In genomic region chr1:165827199-165828102, GRCh38 we compare ENCODE assay signal across 8 cellular contexts. TPM values are rescaled to one million over a fixed set of nuclear protein-coding genes. Genes with fewer than 3 reads are reported as not detected.
DNase-seq lines count a peak whose midpoint lies in the region; ATAC-seq and TF ChIP-seq lines count a peak whose summit lies in the region.

Gene UCK2 (plus strand): TSS chr1:165827614. CDS start chr1:165827834, 220 bp downstream.

- H3K27me3 ChIP-seq in IMR-90 (ENCODE audit: control insufficient read depth, insufficient read depth, low read length) (no peaks in the 10 kb centered on the region), neural progenitor cell (no peaks in the 10 kb centered on the region), subcutaneous abdominal adipose tissue (ENCODE audit: control insufficient read depth in 5 of 5, insufficient read depth in 4 of 5, low read length in 5 of 5) (no peaks in the 10 kb centered on the region)

- BruUV-seq in IMR-90 (replicated peaks; lab: Mats Ljungman, UMichigan) = no TSS peak

- H3K36me3 Mint-ChIP-seq in neural progenitor cell = peaks cover 11% of the 10 kb centered on the region

- ATAC-seq in GM21529 (IDR thresholded peaks at IDR 0.05; ENCODE audit: unreplicated experiment) = peak; percentile 60
- peak; percentile 88 for ATAC-seq in IMR-90 (ENCODE audit: low read depth)

- H2AFZ ChIP-seq in IMR-90 (replicated peaks; ENCODE audit: low read length, poor library complexity) (peak within 1 kb of the TSS; percentile 93), neural progenitor cell (replicated peaks) (peak within 1 kb of the TSS; percentile 84)

- H3K4me2 ChIP-seq in IMR-90 (ENCODE audit: low read depth, low read length) = peak within 1 kb of the TSS; percentile 88
- peak within 1 kb of the TSS; percentile 88 for H3K4me2 ChIP-seq in neural progenitor cell

- H4K5ac ChIP-seq in IMR-90 (ENCODE audit: low read depth, low read length) = peak within 1 kb of the TSS; percentile 6; the same call in 1 of the 2 replicates

- peak; percentile 29 for TF ChIP-seq CTCF in IMR-90 (conservative IDR thresholded peaks at IDR 0.05; ENCODE audit: low read depth, low read length)
- peak; percentile 2 for TF ChIP-seq CTCF in fibroblast of villous mesenchyme (IDR thresholded peaks at IDR 0.05; ENCODE audit: insufficient read depth, low read depth, low read length)
- peak; percentile 14 for TF ChIP-seq CTCF in neural progenitor cell (IDR thresholded peaks at IDR 0.05)

- peak within 1 kb of the TSS; percentile 69 for H3K56ac ChIP-seq in IMR-90 (ENCODE audit: extremely low read depth, insufficient read depth, low read length)

- no peaks in the 10 kb centered on the region for H3K9me1 ChIP-seq in IMR-90 (ENCODE audit: insufficient read depth, low read length)

- peak within 1 kb of the TSS; percentile 76 to 78 for H4K8ac ChIP-seq in IMR-90 (ENCODE audit: low read depth in 2 of 2, low read length in 2 of 2)

- peaks cover 3 to 15% of the 10 kb centered on the region in 2 experiments; a peak in 3 of 4 replicates for H3K79me1 ChIP-seq in IMR-90 (ENCODE audit: low read depth in 1 of 2, low read length in 2 of 2)

- H2BK15ac ChIP-seq in IMR-90 (ENCODE audit: low read depth, low read length) = 0 out of 3 replicates have a peak within 1 kb of the TSS, but pooled peaks have one; percentile 78

- dilution Hi-C loops in IMR-90 (cut with HindIII; ENCODE audit: low sequenced_read_pairs, unreplicated experiment) = no loop called here

- peaks cover 45% of the 10 kb centered on the region for H3K79me2 ChIP-seq in neural progenitor cell (ENCODE audit: low read depth)

- H2BK120ac ChIP-seq in IMR-90 (ENCODE audit: low read depth, low read length) = peak within 1 kb of the TSS; percentile 58

- H3K4me1 Mint-ChIP-seq in neural progenitor cell = peaks cover 28% of the 10 kb centered on the region

- peak within 1 kb of the TSS; percentile 94 for H3K27ac Mint-ChIP-seq in neural progenitor cell

- intact Hi-C loops in IMR-90 (cut with micrococcal nuclease) = loop anchor here (1.0 to 10.0 kb wide), 4 partner anchors 87 to 225 kb away; partner anchors contain the start of gene MGST3

- H3K9me3 ChIP-seq in IMR-90 (ENCODE audit: control insufficient read depth, insufficient read depth, low read length) (no peaks in the 10 kb centered on the region), neural progenitor cell (ENCODE audit: low read depth) (no peaks in the 10 kb centered on the region), subcutaneous abdominal adipose tissue (ENCODE audit: control insufficient read depth in 5 of 5, low read length in 5 of 5) (no peaks in the 10 kb centered on the region)

- H3K27ac ChIP-seq in IMR-90 (ENCODE audit: insufficient read depth, low read length) = peak within 1 kb of the TSS; percentile 85
- H3K27ac ChIP-seq in neural progenitor cell = peak within 1 kb of the TSS; percentile 86
- H3K27ac ChIP-seq in subcutaneous abdominal adipose tissue (ENCODE audit: low read depth, low read length) = peak within 1 kb of the TSS; percentile 81

- H3K14ac ChIP-seq in IMR-90 (replicated peaks; ENCODE audit: low read depth, low read length) = peak within 1 kb of the TSS; percentile 89; the same call in 1 of the 2 replicates

- H3K18ac ChIP-seq in IMR-90 (ENCODE audit: low read depth, low read length) = peak within 1 kb of the TSS; percentile 11; the same call in 1 of the 2 replicates

- H3K4me3 Mint-ChIP-seq in neural progenitor cell = peak within 1 kb of the TSS; percentile 98

- in situ Hi-C loops in IMR-90 (cut with MboI; ENCODE audit: low sequenced_read_pairs) = no loop called here

- H3K27me3 Mint-ChIP-seq in neural progenitor cell (ENCODE audit: insufficient read depth, low read depth) = peaks cover 5% of the 10 kb centered on the region

- no peak for TF ChIP-seq RAD21 in IMR-90 (IDR thresholded peaks at IDR 0.05; ENCODE audit: low read length)

- H3K36me3 ChIP-seq in IMR-90 (ENCODE audit: control insufficient read depth, insufficient read depth, low read length) = no peaks in the 10 kb centered on the region
- H3K36me3 ChIP-seq in neural progenitor cell = no peaks in the 10 kb centered on the region
- H3K36me3 ChIP-seq in subcutaneous abdominal adipose tissue (ENCODE audit: control insufficient read depth in 5 of 5, insufficient read depth in 5 of 5, low read length in 5 of 5) = no peaks in the 10 kb centered on the region

- CTCF ChIA-PET in IMR-90 (lab: Yijun Ruan, JAX) = interaction anchor here (0.9 kb wide), 1 partner anchor 46 kb away, joined by 3 read pairs; no protein-coding TSS in a partner anchor

- peak; percentile 92 for DNase-seq in Daoy (ENCODE audit: low read depth)
- peak; percentile 76 for DNase-seq in IMR-90
- DNase-seq in RKO (ENCODE audit: low spot score) = peak; percentile 83
- peak; percentile 36 for DNase-seq in activated effector memory CD4-positive, alpha-beta T cell treated with Interleukin-2 at 50 U/mL for 16 hours
- peak; percentile 72 for DNase-seq in fibroblast of villous mesenchyme (ENCODE audit: low read depth)
- peak; percentile 93 for DNase-seq in neural progenitor cell (ENCODE audit: low spot score)

- peak within 1 kb of the TSS; percentile 95 for H2AK9ac ChIP-seq in IMR-90 (replicated peaks; ENCODE audit: low read depth, low read length, poor library complexity)

- peak within 1 kb of the TSS; percentile 88 for H3K4ac ChIP-seq in IMR-90 (ENCODE audit: low read depth, low read length)

- H3K9ac ChIP-seq in IMR-90 (ENCODE audit: low read depth, low read length) (peak within 1 kb of the TSS; percentile 84), neural progenitor cell (peak within 1 kb of the TSS; percentile 65), subcutaneous abdominal adipose tissue (ENCODE audit: low read length in 5 of 5) (peak within 1 kb of the TSS; percentile 60 to 82 (median 74))

- H3F3A ChIP-seq in neural progenitor cell (ENCODE audit: low read depth) = peaks cover 27% of the 10 kb centered on the region

- peak within 1 kb of the TSS; percentile 66 for H2BK5ac ChIP-seq in IMR-90 (ENCODE audit: low read depth, low read length, poor library complexity, severe bottlenecking)

- no peaks in the 10 kb centered on the region for H3K9me3 Mint-ChIP-seq in neural progenitor cell

- no peaks in the 10 kb centered on the region for H3K4me1 ChIP-seq in IMR-90 (ENCODE audit: control insufficient read depth, insufficient read depth, low read length)
- peaks cover 9% of the 10 kb centered on the region for H3K4me1 ChIP-seq in neural progenitor cell
- H3K4me1 ChIP-seq in subcutaneous abdominal adipose tissue (ENCODE audit: control insufficient read depth in 5 of 5, insufficient read depth in 5 of 5, low read length in 5 of 5) = peaks cover 2 to 24% (median 17%) of the 10 kb centered on the region in 5 donors

- peak within 1 kb of the TSS; percentile 97 for H3K23ac ChIP-seq in IMR-90 (ENCODE audit: low read depth, low read length)

- peak within 1 kb of the TSS; percentile 91 for H4K91ac ChIP-seq in IMR-90 (ENCODE audit: insufficient read depth, low read depth, low read length)

- WGBS in IMR-90 (ENCODE audit: extremely low coverage in 2 of 2, insufficient read length in 1 of 2), 2 experiments = 1% methylated on average over 40 of the region's 95 CpGs; no CpG with 5 or more reads in 1 of the 2 experiments

- H3K4me3 ChIP-seq in IMR-90 (ENCODE audit: insufficient read depth, low read depth, low read length) (peak within 1 kb of the TSS; percentile 93), fibroblast of villous mesenchyme (ENCODE audit: low read depth, low read length) (peak within 1 kb of the TSS; percentile 70), neural progenitor cell (peak within 1 kb of the TSS; percentile 89), subcutaneous abdominal adipose tissue (ENCODE audit: low read depth in 1 of 5, low read length in 5 of 5) (peak within 1 kb of the TSS; percentile 84 to 94 (median 90))

- H4K20me1 ChIP-seq in IMR-90 (ENCODE audit: insufficient read depth, low read length) (peaks cover 20% of the 10 kb centered on the region), neural progenitor cell (ENCODE audit: low read depth) (peaks cover 18% of the 10 kb centered on the region)

- peak; percentile 91 for TF ChIP-seq POLR2A in IMR-90 (IDR thresholded peaks at IDR 0.05; ENCODE audit: low read depth, low read length)

- no peak within 1 kb of the TSS; the same call in 1 of the 2 replicates for H2BK20ac ChIP-seq in IMR-90 (ENCODE audit: low read depth, low read length)

- H2AK5ac ChIP-seq in IMR-90 (ENCODE audit: low read depth, low read length) = peak within 1 kb of the TSS; percentile 72; the same call in 1 of the 2 replicates

- POLR2A ChIA-PET in IMR-90 (lab: Charles Lee; ENCODE audit: unreplicated experiment) = no interaction called here

TF ChIP-seq in IMR-90, 13 proteins besides CTCF, POLR2A, EP300 and RAD21 (continues in another document):
- TF ChIP-seq RFX5 (IDR thresholded peaks at IDR 0.05; ENCODE audit: low read depth, low read length) (no peak), BHLHE40 (IDR thresholded peaks at IDR 0.05; ENCODE audit: low read depth, low read length) (no peak), MAFK (IDR thresholded peaks at IDR 0.05; ENCODE audit: low read depth, low read length) (no peak), FOS (IDR thresholded peaks at IDR 0.05; ENCODE audit: low read depth, low read length) (no peak), MXI1 (IDR thresholded peaks at IDR 0.05; ENCODE audit: borderline replicate concordance, low read depth, low read length) (peak; percentile 84), CEBPB (IDR thresholded peaks at IDR 0.05; ENCODE audit: low read depth, low read length) (no peak), NFE2L2 (IDR thresholded peaks at IDR 0.05; ENCODE audit: low read depth, low read length) (no peak), CHD1 (IDR thresholded peaks at IDR 0.05; ENCODE audit: low read depth, low read length) (no peak), SMC3 (IDR thresholded peaks at IDR 0.05; ENCODE audit: low read depth, low read length) (peak; percentile 2; the same call in 1 of the 2 replicates), MAZ (IDR thresholded peaks at IDR 0.05; ENCODE audit: borderline replicate concordance, low read depth, low read length) (peak; percentile 24; the same call in 1 of the 2 replicates)

RNA-seq across cellular contexts. Expression of gene UCK2, which starts in this region (rescaled TPM):
- 95.0 and 108 TPM in 2 replicates for total RNA-seq in Daoy (2014; rRNA removed; shearing (Covaris generic))
- total RNA-seq in IMR-90 (2012; rRNA removed) = 74.2 and 87.8 TPM in 2 replicates
- 76.4 and 83.0 TPM in 2 replicates for polyA plus RNA-seq in IMR-90 (2012; rRNA removed)
- 62.3 and 63.1 TPM in 2 replicates for polyA plus RNA-seq in IMR-90 (2012; cell fraction: cytosol; rRNA removed)
- 38.7 and 53.5 TPM in 2 replicates for polyA plus RNA-seq in IMR-90 (2012; cell fraction: nucleus; rRNA removed; ENCODE audit: low replicate concordance)
- total RNA-seq in fibroblast of villous mesenchyme = 97.6 and 122 TPM in 2 replicates
- 43.8 and 67.6 TPM in 2 replicates for total RNA-seq in neural progenitor cell (ENCODE audit: low replicate concordance)

Comparison
In these comparisons a context has a peak if more than half of its experiments do, and no peak if none do; other contexts are left out.
1. Peak in every context shown above with its lines: DNase-seq, ATAC-seq, H3K4me3 ChIP-seq and H3K27ac ChIP-seq.
2. DNase-seq: peak in every context shown above with its lines; median percentile 93 in neural progenitor cell; 92 in Daoy; 83 in RKO; 76 in IMR-90; 72 in fibroblast of villous mesenchyme; 36 in activated effector memory CD4-positive, alpha-beta T cell treated with Interleukin-2 at 50 U/mL for 16 hours.